Comparison of ENCODE assay signal across 8 cellular contexts in genomic region chr1:145858937-145859490, GRCh38. TPM values are rescaled to one million over a fixed set of nuclear protein-coding genes. Genes with fewer than 3 reads are reported as not detected.
DNase-seq lines count a peak whose midpoint lies in the region; ATAC-seq and TF ChIP-seq lines count a peak whose summit lies in the region.

Gene PIAS3 (minus strand): TSS chr1:145859081. CDS start chr1:145858990, 91 bp downstream.

- peaks cover 0 to 4% (median 0%) of the 10 kb centered on the region in 5 experiments for H3K9me3 Mint-ChIP-seq in brain

- peaks cover 22% of the 10 kb centered on the region for H3K4me1 Mint-ChIP-seq in brain

- ATAC-seq in GM18519 (IDR thresholded peaks at IDR 0.05; ENCODE audit: low FRiP score, unreplicated experiment) = peak; percentile 65
- ATAC-seq in HG03060 (IDR thresholded peaks at IDR 0.05; ENCODE audit: low read depth, unreplicated experiment) = peak; percentile 46

- peak within 1 kb of the TSS; percentile 89 to 95 (median 92) for H3K4me3 Mint-ChIP-seq in brain

- DNase-seq in 8988T (peak; percentile 97), NCI-H2107 (lab: John Stamatoyannopoulos, UW) (peak; percentile 73), UCSD-AML1 (lab: John Stamatoyannopoulos, UW; ENCODE audit: unreplicated experiment) (peak; percentile 96), skeletal muscle cell (ENCODE audit: low read depth) (peak; percentile 88)

- H3K4me3 ChIP-seq in iPS-11a (ENCODE audit: low read depth, low read length) = peak within 1 kb of the TSS; percentile 89
- peak within 1 kb of the TSS; percentile 93 for H3K4me3 ChIP-seq in skeletal muscle cell (ENCODE audit: low read depth, low read length)

- TF ChIP-seq CTCF in brain (conservative IDR thresholded peaks at IDR 0.05) = peak in 1 of 2 experiments; percentile 6

- peak within 1 kb of the TSS; percentile 89 to 98 (median 96) for H3K27ac Mint-ChIP-seq in brain

- peaks cover 28% of the 10 kb centered on the region for H3K36me3 Mint-ChIP-seq in brain

- H3K27me3 Mint-ChIP-seq in brain = peaks cover 15% of the 10 kb centered on the region

RNA-seq across cellular contexts. Expression of gene PIAS3, which starts in this region (rescaled TPM):
- 68.4 TPM for polyA plus RNA-seq in brain (ENCODE audit: insufficient read depth, low read depth, low replicate concordance)

Comparison
In these comparisons a context has a peak if more than half of its experiments do, and no peak if none do; other contexts are left out.
1. Peak in every context shown above with its lines: DNase-seq, ATAC-seq and H3K4me3 ChIP-seq.